14 cellular contexts compared by ENCODE assay signal in genomic region chr16:50037791-50038190, GRCh38.
A peak's percentile ranks its signal among the peaks of the same experiment; 100 is the strongest.
DNase-seq lines count a peak whose midpoint lies in the region; ATAC-seq lines count a peak whose summit lies in the region.
"Had no signal": no experiment of that assay in that cellular context is flagged by ENCODE, and none has a peak within 500 bp of the region (broad histone marks: within the 10 kb centered on the region; RNA-seq: fewer than 3 reads in every experiment).

No MANE protein-coding gene starts in this region.

- peaks cover 9% of the 10 kb centered on the region for H3K4me1 Mint-ChIP-seq in memory B cell

- H3K27ac Mint-ChIP-seq in memory B cell: peak overlapping the region; percentile 82

- no peaks in the 10 kb centered on the region for H3K27me3 Mint-ChIP-seq in memory B cell

- no peak overlapping the region for H3K4me3 Mint-ChIP-seq in memory B cell

- DNase-seq in AML-193 (lab: John Stamatoyannopoulos, UW) (peak; percentile 71 to 76), Kasumi-1 (lab: John Stamatoyannopoulos, UW) (peak; percentile 55 to 58), amniotic epithelial cell (ENCODE audit: low read depth) (peak; percentile 59), memory B cell (ENCODE audit: low spot score in 2 of 2) (no peak), T-helper 1 cell (no peak)
- DNase-seq: activated CD8-positive, alpha-beta memory T cell treated with anti-CD3 and anti-CD28 coated beads, Interleukin-2, amount 50 U/mL, for 4 hours; anterior cingulate cortex; effector CD4-positive, alpha-beta T cell; H7; NCI-H1048; stimulated activated CD4-positive, alpha-beta T cell treated with anti-CD3 and anti-CD28 coated beads, Interleukin-4, amount 100 ng/mL, for 4 hours had no signal

- no peaks in the 10 kb centered on the region for H3K9me3 Mint-ChIP-seq in memory B cell

- no peak for ATAC-seq in memory B cell (ENCODE audit: low read depth)
- no peak for ATAC-seq in GM21529 (IDR thresholded peaks at IDR 0.05; ENCODE audit: unreplicated experiment)
- ATAC-seq in HG03457 (IDR thresholded peaks at IDR 0.05; ENCODE audit: unreplicated experiment): no peak
- no peak for ATAC-seq in GM18868 (IDR thresholded peaks at IDR 0.05; ENCODE audit: unreplicated experiment)

- peaks cover 4% of the 10 kb centered on the region for H3K36me3 Mint-ChIP-seq in memory B cell

Comparison
In these comparisons a context has a peak if more than half of its experiments do, and no peak if none do; other contexts are left out.
1. DNase-seq: peak in AML-193 (2 of 2), Kasumi-1 (2 of 2) and amniotic epithelial cell (single experiment); none in memory B cell (0 of 2) and T-helper 1 cell (0 of 5).